Comparison of ENCODE assay signal across 8 cellular contexts in the genomic region with DNA sequence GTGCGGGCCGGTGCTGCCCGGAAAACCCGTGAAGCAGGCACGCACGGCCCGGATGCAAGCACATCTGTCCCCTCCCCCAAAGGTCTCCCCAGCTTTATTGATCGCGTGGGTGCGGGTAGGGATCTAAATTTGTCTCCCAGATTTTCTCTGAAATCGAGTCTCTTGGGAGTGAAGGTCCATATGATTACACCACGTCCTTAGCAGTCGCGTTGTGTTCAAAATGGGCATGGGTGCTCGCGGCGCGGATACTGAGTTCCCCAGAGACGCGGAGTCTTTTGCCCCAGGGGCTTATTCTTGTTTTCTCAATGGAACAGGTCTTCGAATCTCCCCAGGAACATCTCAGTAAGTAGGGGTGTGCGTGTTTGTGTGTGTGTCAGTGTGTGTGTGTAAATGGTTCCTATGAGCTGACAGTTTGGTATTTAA. TPM values are rescaled to one million over a fixed set of nuclear protein-coding genes. Genes with fewer than 3 reads are reported as not detected.
DNase-seq lines count a peak whose midpoint lies in the region; ATAC-seq and TF ChIP-seq lines count a peak whose summit lies in the region.

No MANE protein-coding gene starts in this region.

- POLR2A ChIA-PET in activated CD4-positive, alpha-beta memory T cell treated with anti-CD3 and anti-CD28 coated beads, Interleukin-2, amount 10 ng/mL, durations not matched to agents 7 days and 5 days (lab: Charles Lee): interaction anchor here (0.9 to 2.0 kb wide), 7 partner anchors 10 to 1928 kb away, joined by 3 to 4 read pairs (median 3); a partner anchor contains a TSS

- peak overlapping the region; percentile 54 for H3K9ac ChIP-seq in iPS-15b (ENCODE audit: low read depth, low read length)
- peak overlapping the region in 4 of 5 donors; percentile 66 to 76 (median 69) for H3K9ac ChIP-seq in subcutaneous abdominal adipose tissue (ENCODE audit: low read length in 5 of 5)

- peak overlapping the region; percentile 98 for H3K27ac Mint-ChIP-seq in activated CD4-positive, alpha-beta memory T cell treated with anti-CD3 and anti-CD28 coated beads, Interleukin-2, amount 10 ng/mL, durations not matched to agents 7 days and 5 days

- ATAC-seq in Right ventricle myocardium inferior: no peak
- ATAC-seq in esophagus mucosa: no peak

- H3K4me1 ChIP-seq in left ventricle myocardium inferior (peaks cover 63% of the 10 kb centered on the region), iPS-15b (ENCODE audit: control insufficient read depth, insufficient read depth, low read length) (peaks cover 3% of the 10 kb centered on the region), subcutaneous abdominal adipose tissue (ENCODE audit: control insufficient read depth in 5 of 5, insufficient read depth in 5 of 5, low read length in 5 of 5) (peaks cover 2 to 43% (median 34%) of the 10 kb centered on the region in 5 donors)

- peaks cover 37% of the 10 kb centered on the region for H3K4me1 Mint-ChIP-seq in activated CD4-positive, alpha-beta memory T cell treated with anti-CD3 and anti-CD28 coated beads, Interleukin-2, amount 10 ng/mL, durations not matched to agents 7 days and 5 days

- H3K36me3 Mint-ChIP-seq in activated CD4-positive, alpha-beta memory T cell treated with anti-CD3 and anti-CD28 coated beads, Interleukin-2, amount 10 ng/mL, durations not matched to agents 7 days and 5 days (ENCODE audit: low read depth): peaks cover 17% of the 10 kb centered on the region

- H3K27ac ChIP-seq in left ventricle myocardium inferior (replicated peaks) (peak overlapping the region; percentile 95), subcutaneous abdominal adipose tissue (ENCODE audit: low read depth, low read length) (peak overlapping the region; percentile 67)

- TF ChIP-seq CTCF in left ventricle myocardium inferior (IDR thresholded peaks at IDR 0.05; ENCODE audit: borderline replicate concordance): no peak

- H3K9me3 Mint-ChIP-seq in activated CD4-positive, alpha-beta memory T cell treated with anti-CD3 and anti-CD28 coated beads, Interleukin-2, amount 10 ng/mL, durations not matched to agents 7 days and 5 days: no peaks in the 10 kb centered on the region

- intact Hi-C loops in left ventricle myocardium inferior (cut with micrococcal nuclease): loop anchor here (10.0 kb wide), 1 partner anchor 62 kb away; no protein-coding TSS in a partner anchor
- intact Hi-C loops in Right ventricle myocardium inferior (cut with DNase I): loop anchor here (2.0 to 10.0 kb wide), 2 partner anchors 320 to 552 kb away; a partner anchor contains a TSS

- peaks cover 8% of the 10 kb centered on the region for H3K27me3 Mint-ChIP-seq in activated CD4-positive, alpha-beta memory T cell treated with anti-CD3 and anti-CD28 coated beads, Interleukin-2, amount 10 ng/mL, durations not matched to agents 7 days and 5 days

- peak overlapping the region; percentile 79 for H3K4me3 ChIP-seq in left ventricle myocardium inferior
- peak overlapping the region; percentile 70 for H3K4me3 ChIP-seq in iPS-15b (ENCODE audit: low read depth, low read length)
- peak overlapping the region; percentile 71 to 81 (median 73) for H3K4me3 ChIP-seq in subcutaneous abdominal adipose tissue (ENCODE audit: low read depth in 1 of 5, low read length in 5 of 5)

- peak overlapping the region; percentile 79 for H3K4me3 Mint-ChIP-seq in activated CD4-positive, alpha-beta memory T cell treated with anti-CD3 and anti-CD28 coated beads, Interleukin-2, amount 10 ng/mL, durations not matched to agents 7 days and 5 days

- CTCF ChIA-PET in activated CD4-positive, alpha-beta memory T cell treated with anti-CD3 and anti-CD28 coated beads, Interleukin-2, amount 10 ng/mL, durations not matched to agents 7 days and 5 days (lab: Charles Lee): interaction anchor here (0.9 to 1.1 kb wide), 2 partner anchors 14 to 30 kb away, joined by 3 read pairs; no protein-coding TSS in a partner anchor

- H3K36me3 ChIP-seq in left ventricle myocardium inferior (no peaks in the 10 kb centered on the region), iPS-15b (ENCODE audit: control insufficient read depth, insufficient read depth, low read length) (no peaks in the 10 kb centered on the region), subcutaneous abdominal adipose tissue (ENCODE audit: control insufficient read depth in 5 of 5, insufficient read depth in 5 of 5, low read length in 5 of 5) (no peaks in the 10 kb centered on the region)

- H3K9me3 ChIP-seq in left ventricle myocardium inferior (replicated peaks): no peaks in the 10 kb centered on the region
- no peaks in the 10 kb centered on the region for H3K9me3 ChIP-seq in iPS-15b (ENCODE audit: control insufficient read depth, insufficient read depth, low read length)
- no peaks in the 10 kb centered on the region for H3K9me3 ChIP-seq in subcutaneous abdominal adipose tissue (ENCODE audit: control insufficient read depth in 5 of 5, low read length in 5 of 5)

- DNase-seq in left ventricle myocardium inferior (no peak), Right ventricle myocardium inferior (ENCODE audit: missing footprints) (no peak), NCI-H774 (lab: John Stamatoyannopoulos, UW) (no peak)
- DNase-seq in activated CD4-positive, alpha-beta memory T cell treated with anti-CD3 and anti-CD28 coated beads, Interleukin-2, amount 10 ng/mL, durations not matched to agents 7 days and 5 days: no peak
- DNase-seq in stimulated activated naive CD4-positive, alpha-beta T cell (lab: John Stamatoyannopoulos, UW): no peak

- H3K27me3 ChIP-seq in left ventricle myocardium inferior (ENCODE audit: low read depth): no peaks in the 10 kb centered on the region
- peaks cover 15% of the 10 kb centered on the region for H3K27me3 ChIP-seq in iPS-15b (ENCODE audit: control insufficient read depth, insufficient read depth, low read length)
- no peaks in the 10 kb centered on the region for H3K27me3 ChIP-seq in subcutaneous abdominal adipose tissue (ENCODE audit: control insufficient read depth in 5 of 5, insufficient read depth in 4 of 5, low read length in 5 of 5)

RNA-seq across cellular contexts. Expression of a gene that starts 2.8 kb away (rescaled TPM):
- total RNA-seq in left ventricle myocardium inferior (28.2 TPM), Right ventricle myocardium inferior (35.0 TPM), esophagus mucosa (21.6 TPM)
- 10 to 100 TPM; 58.8 to 59.3 TPM for total RNA-seq in activated CD4-positive, alpha-beta memory T cell treated with anti-CD3 and anti-CD28 coated beads, Interleukin-2, amount 10 ng/mL, durations not matched to agents 7 days and 5 days

RNA-seq across cellular contexts. Expression of a gene that starts 57.6 kb away (rescaled TPM):
- total RNA-seq in left ventricle myocardium inferior (not detected), Right ventricle myocardium inferior (0.49 TPM), esophagus mucosa (not detected)
- not detected for total RNA-seq in activated CD4-positive, alpha-beta memory T cell treated with anti-CD3 and anti-CD28 coated beads, Interleukin-2, amount 10 ng/mL, durations not matched to agents 7 days and 5 days
